Comparison of ENCODE assay signal across 23 cellular contexts in the genomic region with DNA sequence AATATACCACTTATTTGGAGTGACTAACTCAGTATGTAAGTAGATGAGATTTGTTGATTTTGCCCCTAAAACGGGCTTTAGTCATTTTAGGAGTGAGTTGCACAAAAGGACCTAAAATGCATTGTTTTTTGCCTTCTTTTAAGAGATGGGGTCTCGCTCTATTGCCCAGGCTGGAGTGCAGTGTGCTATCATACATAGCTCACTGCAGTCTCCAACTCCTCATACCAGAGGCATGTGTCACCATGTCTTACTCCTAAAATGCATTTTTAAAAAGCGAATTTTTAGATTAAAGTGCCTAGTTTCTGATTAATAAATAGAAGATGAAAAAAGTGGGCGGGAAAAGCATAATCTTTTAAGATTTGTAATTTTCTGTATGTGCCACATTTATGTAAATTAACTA. TPM values are rescaled to one million over a fixed set of nuclear protein-coding genes. Genes with fewer than 3 reads are reported as not detected.
DNase-seq lines count a peak whose midpoint lies in the region; ATAC-seq, FAIRE-seq and TF ChIP-seq lines count a peak whose summit lies in the region.
"Had no signal": no experiment of that assay in that cellular context is flagged by ENCODE, and none has a peak within 500 bp of the region (broad histone marks: within the 10 kb centered on the region; RNA-seq: fewer than 3 reads in every experiment).

No MANE protein-coding gene starts in this region.

- no peak for ATAC-seq in HG02642 (IDR thresholded peaks at IDR 0.05; ENCODE audit: poor library complexity, unreplicated experiment)
- ATAC-seq: activated T-cell treated with anti-CD3 and anti-CD28 coated beads, Interleukin-2, amount 50 U/mL, for 4 hours; heart left ventricle; left lobe of liver; naive thymus-derived CD4-positive, alpha-beta T cell had no signal

- no peak for TF ChIP-seq CTCF in epithelial cell of esophagus (IDR thresholded peaks at IDR 0.05; ENCODE audit: insufficient read depth, low read depth, low read length, missing control alignments)

- no peak overlapping the region for H3K4me3 ChIP-seq in epithelial cell of esophagus (ENCODE audit: low read length)
- H3K4me3 ChIP-seq: heart left ventricle, right atrium auricular region had no signal

- no peak for TF ChIP-seq POLR2A in H54 (IDR thresholded peaks at IDR 0.05; ENCODE audit: low read depth, low read length)

- FAIRE-seq in H54 (lab: Jason Lieb, UNC), result peak; percentile 62
- FAIRE-seq: GM18507 had no signal

- DNase-seq in H54 (ENCODE audit: insufficient read length, low spot score), result no peak
- DNase-seq in RPMI7951 (ENCODE audit: low read depth), result peak; percentile 24
- peak; percentile 30 for DNase-seq in epithelial cell of esophagus (ENCODE audit: low read depth)
- peak; percentile 50 for DNase-seq in kidney tubule cell (ENCODE audit: low spot score)
- DNase-seq in NCI-H2227 (lab: John Stamatoyannopoulos, UW; ENCODE audit: unreplicated experiment), result no peak
- DNase-seq in COR-L47 (lab: John Stamatoyannopoulos, UW), result no peak
- DNase-seq: activated CD4-positive, alpha-beta T cell treated with anti-CD3 and anti-CD28 coated beads for 1 hour; activated CD8-positive, alpha-beta memory T cell treated with anti-CD3 and anti-CD28 coated beads for 24 hours; activated naive CD4-positive, alpha-beta T cell treated with anti-CD3 and anti-CD28 coated beads, Interleukin-2, amount 10 ng/mL, durations not matched to agents 7 days and 5 days; activated T-cell treated with anti-CD3 and anti-CD28 coated beads, Interleukin-2, amount 50 U/mL, for 4 hours; anterior cingulate cortex; cerebellar nuclear complex; erythroblast; H7; heart left ventricle; naive thymus-derived CD4-positive, alpha-beta T cell; NCI-H146; NCI-H526; SHP77 had no signal

RNA-seq across cellular contexts. Expression of gene NEXN, which starts 11.5 kb away (rescaled TPM):
- total RNA-seq in RPMI7951 (2014; rRNA removed; shearing (Covaris generic)), result 1.7 and 3.4 TPM in 2 replicates

Comparison
In these comparisons a context has a peak if more than half of its experiments do, and no peak if none do; other contexts are left out.
1. DNase-seq: peak in RPMI7951 (single experiment), epithelial cell of esophagus (single experiment) and kidney tubule cell (single experiment); none in H54 (single experiment), NCI-H2227 (single experiment) and COR-L47 (single experiment).